2 cellular contexts compared by ENCODE assay signal in the genomic region with DNA sequence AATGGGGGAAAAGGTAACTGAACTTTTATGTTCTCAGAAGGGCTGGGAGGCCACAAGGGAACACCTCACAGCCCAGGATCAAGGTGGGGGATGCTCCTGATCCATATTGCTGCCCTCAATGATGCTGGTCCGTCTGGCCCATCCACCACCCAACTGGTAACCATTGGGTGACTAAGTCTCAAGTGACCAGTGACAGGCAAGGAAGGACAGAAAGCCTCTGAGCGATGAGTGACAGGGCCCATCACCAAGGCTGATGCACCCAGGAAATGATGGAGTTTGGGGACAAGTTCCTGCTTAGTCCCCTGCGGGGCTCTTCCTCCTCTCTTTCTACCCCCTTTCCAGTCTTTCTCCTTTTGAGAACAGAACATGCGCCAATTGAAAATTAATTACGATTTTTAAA.
TF ChIP-seq lines count a peak whose summit lies in the region.

No MANE protein-coding gene starts in this region.

TF ChIP-seq in SK-N-SH, 30 proteins besides CTCF, POLR2A, EP300 and RAD21:
- TF ChIP-seq FOSL2 (IDR thresholded peaks at IDR 0.05; ENCODE audit: borderline replicate concordance, low read depth) (no peak), SIN3A (IDR thresholded peaks at IDR 0.05; ENCODE audit: borderline replicate concordance, low read depth, low read length) (no peak), PBX3 (IDR thresholded peaks at IDR 0.05) (no peak), FOXM1 (IDR thresholded peaks at IDR 0.05; ENCODE audit: low read depth) (no peak), ZBTB33 (IDR thresholded peaks at IDR 0.05; ENCODE audit: borderline replicate concordance, low read depth) (no peak), GABPA (IDR thresholded peaks at IDR 0.05; ENCODE audit: low read depth) (no peak), MXI1 (IDR thresholded peaks at IDR 0.05; ENCODE audit: low read depth, low read length) (no peak), CHD2 (IDR thresholded peaks at IDR 0.05; ENCODE audit: low read length, partially characterized antibody) (no peak), POLR2AphosphoS5 (IDR thresholded peaks at IDR 0.05; ENCODE audit: low read depth, low read length) (no peak), TAF1 (IDR thresholded peaks at IDR 0.05; ENCODE audit: borderline replicate concordance, low read depth, low read length) (no peak), MAX (IDR thresholded peaks at IDR 0.05; ENCODE audit: low read depth) (no peak), RCOR1 (IDR thresholded peaks at IDR 0.05; ENCODE audit: low read length) (no peak), NRF1 (IDR thresholded peaks at IDR 0.05; ENCODE audit: low read depth, low read length) (no peak), NFIC (IDR thresholded peaks at IDR 0.05; ENCODE audit: borderline replicate concordance) (no peak), GATA2 (CRISPR knock-in tag; IDR thresholded peaks at IDR 0.05) (no peak), SMC3 (IDR thresholded peaks at IDR 0.05; ENCODE audit: low read depth, low read length) (no peak)
- TF ChIP-seq, protein P1, sequence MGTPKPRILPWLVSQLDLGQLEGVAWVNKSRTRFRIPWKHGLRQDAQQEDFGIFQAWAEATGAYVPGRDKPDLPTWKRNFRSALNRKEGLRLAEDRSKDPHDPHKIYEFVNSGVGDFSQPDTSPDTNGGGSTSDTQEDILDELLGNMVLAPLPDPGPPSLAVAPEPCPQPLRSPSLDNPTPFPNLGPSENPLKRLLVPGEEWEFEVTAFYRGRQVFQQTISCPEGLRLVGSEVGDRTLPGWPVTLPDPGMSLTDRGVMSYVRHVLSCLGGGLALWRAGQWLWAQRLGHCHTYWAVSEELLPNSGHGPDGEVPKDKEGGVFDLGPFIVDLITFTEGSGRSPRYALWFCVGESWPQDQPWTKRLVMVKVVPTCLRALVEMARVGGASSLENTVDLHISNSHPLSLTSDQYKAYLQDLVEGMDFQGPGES (IDR thresholded peaks at IDR 0.05; ENCODE audit: low read depth, low read length) = no peak

TF ChIP-seq in SK-N-SH treated with all-trans-retinoic acid at 6 μM for 48 hours, 23 proteins besides CTCF, POLR2A, EP300 and RAD21:
- TF ChIP-seq TOX (CRISPR knock-in tag; IDR thresholded peaks at IDR 0.05; ENCODE audit: borderline replicate concordance) (no peak), ZNF70 (CRISPR knock-in tag; IDR thresholded peaks at IDR 0.05) (no peak), TCF4 (CRISPR knock-in tag; IDR thresholded peaks at IDR 0.05; ENCODE audit: borderline replicate concordance) (no peak), ZFP30 (CRISPR knock-in tag; IDR thresholded peaks at IDR 0.05) (no peak), RARB (CRISPR knock-in tag; IDR thresholded peaks at IDR 0.05) (no peak), OSR1 (CRISPR knock-in tag; IDR thresholded peaks at IDR 0.05) (no peak), ZNF565 (CRISPR knock-in tag; conservative IDR thresholded peaks at IDR 0.05; ENCODE audit: low read depth) (no peak), ESRRG (CRISPR knock-in tag; IDR thresholded peaks at IDR 0.05) (no peak), ISL1 (CRISPR knock-in tag; IDR thresholded peaks at IDR 0.05) (no peak), ZFP3 (CRISPR knock-in tag; IDR thresholded peaks at IDR 0.05) (no peak)
